In genomic region chr14:89207925-89208328, GRCh38 we compare ENCODE assay signal across 18 cellular contexts.
DNase-seq lines count a peak whose midpoint lies in the region; ATAC-seq and TF ChIP-seq lines count a peak whose summit lies in the region.
"Had no signal": no experiment of that assay in that cellular context is flagged by ENCODE, and none has a peak within 500 bp of the region (broad histone marks: within the 10 kb centered on the region; RNA-seq: fewer than 3 reads in every experiment).

No MANE protein-coding gene starts in this region.

- H3K4me2 ChIP-seq in OCI-LY7 (ENCODE audit: low read length), result no peak overlapping the region

- POLR2A ChIA-PET in OCI-LY7 (lab: Charles Lee), result no interaction called here

- peaks cover 9% of the 10 kb centered on the region for H3K36me3 Mint-ChIP-seq in T-helper 2 cell treated with Interferon-gamma antibody and Interleukin-4, amounts not matched to agents 5 μg/mL and 100 μg/mL, for 36 hours (ENCODE audit: low read depth)

- DNase-seq in OCI-LY7 (ENCODE audit: low spot score), result no peak
- DNase-seq in islet precursor cell, result peak; percentile 69
- DNase-seq in hypothalamus (lab: John Stamatoyannopoulos, UW), result no peak
- no peak for DNase-seq in NCI-H1105 treated with DMSO at 0.1 percent for 48 hours (lab: John Stamatoyannopoulos, UW)
- DNase-seq in T-helper 2 cell treated with Interferon-gamma antibody and Interleukin-4, amounts not matched to agents 5 μg/mL and 100 μg/mL, for 36 hours (ENCODE audit: low spot score), result no peak
- DNase-seq: activated CD8-positive, alpha-beta memory T cell treated with anti-CD3 and anti-CD28 coated beads for 24 hours; activated effector memory CD4-positive, alpha-beta T cell treated with Interleukin-2 at 50 U/mL for 16 hours; anterior cingulate cortex; heart right ventricle; left cardiac atrium; NCI-H1694 treated with DMSO at 0.1 percent for 48 hours; SIG-M5; T1000 had no signal

- peaks cover 11% of the 10 kb centered on the region for H3K4me1 Mint-ChIP-seq in T-helper 2 cell treated with Interferon-gamma antibody and Interleukin-4, amounts not matched to agents 5 μg/mL and 100 μg/mL, for 36 hours (ENCODE audit: low read depth)

- H3K27ac Mint-ChIP-seq in T-helper 2 cell treated with Interferon-gamma antibody and Interleukin-4, amounts not matched to agents 5 μg/mL and 100 μg/mL, for 36 hours, result no peak overlapping the region

- H3K79me2 ChIP-seq in OCI-LY7 (ENCODE audit: insufficient read depth, low read depth, low read length), result no peaks in the 10 kb centered on the region

- H2AFZ ChIP-seq in OCI-LY7 (ENCODE audit: low read length), result no peak overlapping the region

- H3K36me3 ChIP-seq in OCI-LY7 (ENCODE audit: insufficient read depth, low read length), result 0 out of 2 replicates have a peak, but pooled peaks cover 4% of the 10 kb centered on the region
- H3K36me3 ChIP-seq: prostate gland had no signal

- no peaks in the 10 kb centered on the region for H4K20me1 ChIP-seq in OCI-LY7 (ENCODE audit: insufficient read depth, low read length)

- H3K9me3 Mint-ChIP-seq in T-helper 2 cell treated with Interferon-gamma antibody and Interleukin-4, amounts not matched to agents 5 μg/mL and 100 μg/mL, for 36 hours, result no peaks in the 10 kb centered on the region
- H3K9me3 Mint-ChIP-seq: IgD-negative memory B cell had no signal

- no TSS peak for BruUV-seq in OCI-LY7 (replicated peaks; lab: Mats Ljungman, UMichigan)

- H3K27me3 Mint-ChIP-seq in T-helper 2 cell treated with Interferon-gamma antibody and Interleukin-4, amounts not matched to agents 5 μg/mL and 100 μg/mL, for 36 hours (ENCODE audit: low read depth), result no peaks in the 10 kb centered on the region
- H3K27me3 Mint-ChIP-seq: IgD-negative memory B cell had no signal

- H3K9me2 ChIP-seq in OCI-LY7 (ENCODE audit: insufficient read depth, low read length), result no peaks in the 10 kb centered on the region

- intact Hi-C loops in OCI-LY7 (cut with micrococcal nuclease; ENCODE audit: unreplicated experiment), result no loop called here

- H3K4me3 Mint-ChIP-seq in T-helper 2 cell treated with Interferon-gamma antibody and Interleukin-4, amounts not matched to agents 5 μg/mL and 100 μg/mL, for 36 hours, result no peak overlapping the region

- H3K4me3 ChIP-seq in OCI-LY7 (ENCODE audit: low read depth, low read length, poor library complexity, severe bottlenecking), result no peak overlapping the region
- H3K4me3 ChIP-seq: heart right ventricle, prostate gland had no signal

- H3K4me1 ChIP-seq in OCI-LY7 (ENCODE audit: insufficient read depth, low read length, poor library complexity, severe bottlenecking), result no peaks in the 10 kb centered on the region

- ATAC-seq in HG03571 (IDR thresholded peaks at IDR 0.05; ENCODE audit: unreplicated experiment), result peak; percentile 54
- no peak for ATAC-seq in HG03378 (IDR thresholded peaks at IDR 0.05; ENCODE audit: unreplicated experiment)
- ATAC-seq: left cardiac atrium had no signal

- TF ChIP-seq CTCF in GM12873 (IDR thresholded peaks at IDR 0.05; ENCODE audit: insufficient read depth, low read depth, low read length, missing control alignments) (peak; percentile 14), OCI-LY7 (conservative IDR thresholded peaks at IDR 0.05; ENCODE audit: low read length) (0 out of 2 replicates have a peak, but pooled peaks have one; percentile 13)

- H3K9me3 ChIP-seq in OCI-LY7 (ENCODE audit: low read length), result no peaks in the 10 kb centered on the region
- H3K9me3 ChIP-seq: heart right ventricle, prostate gland had no signal

- H3K27ac ChIP-seq in OCI-LY7 (ENCODE audit: low read depth, low read length, poor library complexity, severe bottlenecking), result no peak overlapping the region
- H3K27ac ChIP-seq: heart right ventricle, prostate gland had no signal

- CTCF ChIA-PET in OCI-LY7 (lab: Charles Lee; ENCODE audit: unreplicated experiment), result no interaction called here
